In genomic region chr6:1737463-1738311, GRCh38 we compare ENCODE assay signal across 1 cellular context.
TF ChIP-seq lines count a peak whose summit lies in the region.

No MANE protein-coding gene starts in this region.

TF ChIP-seq in GM12878, 131 proteins besides CTCF, POLR2A, EP300 and RAD21 (continued from another document):
- TF ChIP-seq CUX1 (IDR thresholded peaks at IDR 0.05; ENCODE audit: insufficient replicate concordance, low read depth, low read length), result no peak
- no peak for TF ChIP-seq PAX5 (IDR thresholded peaks at IDR 0.05; ENCODE audit: borderline replicate concordance, low read depth, low read length)
- 0 out of 2 replicates have a peak, but pooled peaks have one; percentile 11 for TF ChIP-seq RUNX3 (IDR thresholded peaks at IDR 0.05; ENCODE audit: low read length)
- no peak for TF ChIP-seq ATF7 (IDR thresholded peaks at IDR 0.05; ENCODE audit: low read depth)
- TF ChIP-seq TARDBP (IDR thresholded peaks at IDR 0.05; ENCODE audit: borderline replicate concordance), result no peak
- TF ChIP-seq USF2 (IDR thresholded peaks at IDR 0.05; ENCODE audit: borderline replicate concordance, low read depth, low read length), result no peak
